Comparison of ENCODE assay signal across 18 cellular contexts in the genomic region with DNA sequence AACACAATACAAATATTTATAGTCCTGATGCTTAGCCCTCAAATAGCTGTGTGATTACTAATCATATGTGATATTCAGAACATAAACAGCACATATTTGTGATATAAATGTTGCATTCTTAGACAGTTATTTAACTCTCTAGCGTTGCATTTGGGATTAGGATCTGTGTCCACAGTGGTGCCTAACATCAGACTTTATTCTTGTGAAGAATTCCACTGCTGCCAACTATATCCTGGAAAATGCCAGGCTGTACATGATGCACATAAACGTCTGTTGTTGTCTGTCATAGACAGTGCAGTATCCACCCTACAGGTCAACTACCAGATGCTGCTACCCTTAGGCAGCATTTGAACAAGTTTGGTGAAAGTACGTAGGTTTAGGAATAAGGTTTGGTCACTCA. TPM values are rescaled to one million over a fixed set of nuclear protein-coding genes. Genes with fewer than 3 reads are reported as not detected.
DNase-seq lines count a peak whose midpoint lies in the region; ATAC-seq and TF ChIP-seq lines count a peak whose summit lies in the region.
"Had no signal": no experiment of that assay in that cellular context is flagged by ENCODE, and none has a peak within 500 bp of the region (broad histone marks: within the 10 kb centered on the region; RNA-seq: fewer than 3 reads in every experiment).

No MANE protein-coding gene starts in this region.

- no peak for TF ChIP-seq CTCF in choroid plexus epithelial cell (conservative IDR thresholded peaks at IDR 0.05; ENCODE audit: low read depth, low read length)
- no peak for TF ChIP-seq CTCF in right lobe of liver (IDR thresholded peaks at IDR 0.05)

- no peaks in the 10 kb centered on the region for H3K9me3 ChIP-seq in MG63
- no peaks in the 10 kb centered on the region for H3K9me3 ChIP-seq in right lobe of liver
- H3K9me3 ChIP-seq: pancreas had no signal

- H3K36me3 ChIP-seq in MG63 (no peaks in the 10 kb centered on the region; the same call in 1 of the 2 replicates), right lobe of liver (peaks cover 0 to 94% (median 34%) of the 10 kb centered on the region in 4 donors)
- H3K36me3 ChIP-seq: pancreas had no signal

- intact Hi-C loops in right lobe of liver (cut with DNase I) = no loop called here

- DNase-seq in AG08395 (ENCODE audit: low spot score) (peak; percentile 28), MG63 (peak; percentile 79), choroid plexus epithelial cell (ENCODE audit: low read depth) (peak; percentile 81), right lobe of liver (no peak), SHP77 treated with DMSO at 0.1 percent for 48 hours (lab: John Stamatoyannopoulos, UW) (no peak), caudate nucleus (lab: John Stamatoyannopoulos, UW) (no peak)
- DNase-seq in effector memory CD8-positive, alpha-beta T cell = no peak
- DNase-seq: activated CD4-positive, alpha-beta T cell treated with anti-CD3 and anti-CD28 coated beads for 4 hours; activated naive CD8-positive, alpha-beta T cell treated with anti-CD3 and anti-CD28 coated beads, Interleukin-2, amount 50 U/mL, for 24 hours; activated T-cell treated with anti-CD3 and anti-CD28 coated beads for 4 hours; cortex of kidney; kidney; NCI-H2081 treated with DMSO at 0.1 percent for 48 hours; NCI-H82; pancreas; RPMI8226 had no signal

- 43% methylated on average over 3 of the region's 3 CpGs for WGBS in right lobe of liver (ENCODE audit: insufficient coverage, low coverage, low lambda C conversion rate, missing lambda C conversion rate)

- H3K27ac ChIP-seq in right lobe of liver (peak overlapping the region in 1 of 3 donors; percentile 2), caudate nucleus (ENCODE audit: low read depth, low read length) (no peak overlapping the region)
- H3K27ac ChIP-seq: HL-60 had no signal

- peaks cover 0 to 39% (median 9%) of the 10 kb centered on the region in 4 donors for H3K4me1 ChIP-seq in right lobe of liver

- H3K4me3 ChIP-seq in MG63 = no peak overlapping the region
- H3K4me3 ChIP-seq in choroid plexus epithelial cell (ENCODE audit: low read depth, low read length) = no peak overlapping the region
- H3K4me3 ChIP-seq in right lobe of liver = no peak overlapping the region
- H3K4me3 ChIP-seq: pancreas had no signal

- H3K4me3 Mint-ChIP-seq in activated T-helper 17 cell treated with anti-CD3 and anti-CD28 coated beads, Interleukin-2, amount 50 U/mL, for 72 hours = no peak overlapping the region
- H3K4me3 Mint-ChIP-seq in effector memory CD8-positive, alpha-beta T cell = no peak overlapping the region
- H3K4me3 Mint-ChIP-seq: activated naive CD8-positive, alpha-beta T cell treated with anti-CD3 and anti-CD28 coated beads, Interleukin-2, amount 50 U/mL, for 24 hours had no signal

- H3K9me3 Mint-ChIP-seq in activated T-helper 17 cell treated with anti-CD3 and anti-CD28 coated beads, Interleukin-2, amount 50 U/mL, for 72 hours = no peaks in the 10 kb centered on the region
- H3K9me3 Mint-ChIP-seq in effector memory CD8-positive, alpha-beta T cell = no peaks in the 10 kb centered on the region
- H3K9me3 Mint-ChIP-seq: activated naive CD8-positive, alpha-beta T cell treated with anti-CD3 and anti-CD28 coated beads, Interleukin-2, amount 50 U/mL, for 24 hours had no signal

- no peaks in the 10 kb centered on the region for H3K36me3 Mint-ChIP-seq in activated T-helper 17 cell treated with anti-CD3 and anti-CD28 coated beads, Interleukin-2, amount 50 U/mL, for 72 hours (ENCODE audit: low read depth)
- H3K36me3 Mint-ChIP-seq in effector memory CD8-positive, alpha-beta T cell (ENCODE audit: insufficient read depth) = no peaks in the 10 kb centered on the region

- ATAC-seq in right lobe of liver = peak; percentile 2 to 51 (median 13)
- ATAC-seq in activated T-helper 17 cell treated with anti-CD3 and anti-CD28 coated beads, Interleukin-2, amount 50 U/mL, for 72 hours (replicated peaks) = no peak
- ATAC-seq in effector memory CD8-positive, alpha-beta T cell (replicated peaks) = no peak
- ATAC-seq: activated naive CD8-positive, alpha-beta T cell treated with anti-CD3 and anti-CD28 coated beads, Interleukin-2, amount 50 U/mL, for 24 hours; pancreas had no signal

- TF ChIP-seq POLR2A in right lobe of liver (IDR thresholded peaks at IDR 0.05) = no peak

- no peaks in the 10 kb centered on the region for H3K27me3 ChIP-seq in MG63
- H3K27me3 ChIP-seq in right lobe of liver = no peaks in the 10 kb centered on the region
- H3K27me3 ChIP-seq: pancreas had no signal

- H3K27me3 Mint-ChIP-seq in activated T-helper 17 cell treated with anti-CD3 and anti-CD28 coated beads, Interleukin-2, amount 50 U/mL, for 72 hours = peaks cover 18% of the 10 kb centered on the region
- H3K27me3 Mint-ChIP-seq in effector memory CD8-positive, alpha-beta T cell = peaks cover 16 to 17% of the 10 kb centered on the region in 2 donors

- peaks cover 9% of the 10 kb centered on the region for H3K4me1 Mint-ChIP-seq in activated T-helper 17 cell treated with anti-CD3 and anti-CD28 coated beads, Interleukin-2, amount 50 U/mL, for 72 hours
- no peaks in the 10 kb centered on the region for H3K4me1 Mint-ChIP-seq in effector memory CD8-positive, alpha-beta T cell (ENCODE audit: low read depth in 2 of 2)

- H3K27ac Mint-ChIP-seq in activated T-helper 17 cell treated with anti-CD3 and anti-CD28 coated beads, Interleukin-2, amount 50 U/mL, for 72 hours = no peak overlapping the region
- no peak overlapping the region for H3K27ac Mint-ChIP-seq in effector memory CD8-positive, alpha-beta T cell
- H3K27ac Mint-ChIP-seq: activated naive CD8-positive, alpha-beta T cell treated with anti-CD3 and anti-CD28 coated beads, Interleukin-2, amount 50 U/mL, for 24 hours had no signal

RNA-seq across cellular contexts. Expression of a gene that starts 39.0 kb away (rescaled TPM):
- 3.0 and 7.8 TPM in 2 replicates for total RNA-seq in MG63 (2014; rRNA removed; shearing (Covaris generic); ENCODE audit: low replicate concordance)
- 100 to 1,000 TPM; 158 to 604 (median 295) TPM for total RNA-seq in right lobe of liver
- under 1 TPM in 1 of 2 donors, not detected in 1; 0.06 TPM for total RNA-seq in activated T-helper 17 cell treated with anti-CD3 and anti-CD28 coated beads, Interleukin-2, amount 50 U/mL, for 72 hours

Comparison
In these comparisons a context has a peak if more than half of its experiments do, and no peak if none do; other contexts are left out.
1. DNase-seq: peak in AG08395 (single experiment), MG63 (single experiment) and choroid plexus epithelial cell (single experiment); none in right lobe of liver (0 of 3), SHP77 treated with DMSO at 0.1 percent for 48 hours (single experiment), effector memory CD8-positive, alpha-beta T cell (0 of 3) and caudate nucleus (0 of 61).
2. ATAC-seq: peak in right lobe of liver (4 of 4); none in activated T-helper 17 cell treated with anti-CD3 and anti-CD28 coated beads, Interleukin-2, amount 50 U/mL, for 72 hours (single experiment) and effector memory CD8-positive, alpha-beta T cell (single experiment).
3. RNA of a gene that starts 39.0 kb away (total RNA-seq): 158 to 604 TPM in right lobe of liver; 3.0 to 7.8 TPM in MG63 and 0.06 TPM in activated T-helper 17 cell treated with anti-CD3 and anti-CD28 coated beads, Interleukin-2, amount 50 U/mL, for 72 hours; every median in the first group is over 10 times any median in the second.